ENCODE assay signal across 1 cellular context in the genomic region with DNA sequence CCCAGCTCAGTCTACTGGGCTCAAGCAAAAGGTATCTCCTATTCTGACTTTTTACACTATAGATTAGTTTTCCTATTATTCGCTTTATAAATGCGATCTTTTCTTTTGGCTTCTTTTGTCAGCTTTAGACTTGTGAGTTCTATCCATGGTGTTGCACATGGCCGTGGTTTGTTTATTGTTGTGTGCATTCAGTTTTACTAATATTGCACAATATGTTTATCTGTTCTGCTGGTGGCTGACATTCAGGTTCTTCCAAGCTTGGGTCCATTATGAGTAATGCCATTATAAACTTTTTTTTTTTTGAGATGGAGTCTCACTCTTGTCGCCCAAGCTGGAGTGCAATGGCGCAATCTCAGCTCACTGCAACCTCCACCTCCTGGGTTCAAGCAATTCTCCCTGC. TPM values are rescaled to one million over a fixed set of nuclear protein-coding genes. Genes with fewer than 3 reads are reported as not detected.
"Had no signal": no experiment of that assay in that cellular context is flagged by ENCODE, and none has a peak within 500 bp of the region (broad histone marks: within the 10 kb centered on the region; RNA-seq: fewer than 3 reads in every experiment).

No MANE protein-coding gene starts in this region.

RNA-seq across cellular contexts. Expression of gene FANK1, which starts 30.9 kb away (rescaled TPM):
- total RNA-seq: OCI-LY7 had no signal
